ENCODE assay signal across 8 cellular contexts in the genomic region with DNA sequence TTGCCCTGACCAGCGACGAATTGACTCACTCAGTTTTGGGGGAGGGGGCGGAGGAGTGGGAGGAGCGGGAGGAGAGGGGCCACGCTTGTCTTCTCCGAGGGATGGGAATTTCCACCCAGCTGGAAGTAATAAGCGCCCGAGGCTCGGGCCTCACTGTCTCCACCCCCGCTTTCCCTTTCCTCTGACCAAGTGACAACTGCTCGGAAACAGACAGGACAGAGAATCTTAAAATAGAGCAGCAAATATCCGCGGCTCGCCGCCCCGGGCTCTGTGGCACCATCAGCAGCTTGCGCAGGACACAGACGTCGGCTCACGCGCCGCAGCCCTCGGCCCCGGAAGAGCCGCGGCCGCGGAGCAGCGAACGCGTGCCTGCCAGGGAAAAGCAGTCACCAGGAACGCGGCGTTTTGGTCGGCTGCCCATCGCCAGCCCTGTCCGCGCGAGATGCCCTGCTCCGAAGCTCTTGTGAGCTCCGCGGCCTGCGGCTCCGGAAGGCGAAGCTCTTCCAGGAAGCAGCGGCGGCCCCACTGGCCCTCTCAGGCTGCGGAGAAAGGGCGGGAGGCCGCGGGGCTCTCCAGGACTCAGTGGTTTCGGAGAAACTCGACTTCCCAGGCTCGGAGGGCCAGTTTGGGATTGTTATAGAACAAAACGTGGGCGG. TPM values are rescaled to one million over a fixed set of nuclear protein-coding genes. Genes with fewer than 3 reads are reported as not detected.
A peak's percentile ranks its signal among the peaks of the same experiment; 100 is the strongest.
DNase-seq lines count a peak whose midpoint lies in the region; ATAC-seq, FAIRE-seq and TF ChIP-seq lines count a peak whose summit lies in the region.

No MANE protein-coding gene starts in this region.

- peak; percentile 14 for TF ChIP-seq POLR2A in transverse colon (IDR thresholded peaks at IDR 0.05)

- H3K27ac ChIP-seq in BLaER1 treated with 17β-estradiol and CSF1 and Interleukin-3, amounts not matched to agents 10 nM and 100 nM, result peak overlapping the region; percentile 88 to 97 (median 93)
- H3K27ac ChIP-seq in RWPE1 (peak overlapping the region; percentile 55), transverse colon (peak overlapping the region; percentile 77 to 88 (median 82))

- no peaks in the 10 kb centered on the region for H3K27me3 ChIP-seq in BLaER1 treated with 17β-estradiol and CSF1 and Interleukin-3, amounts not matched to agents 10 nM and 100 nM
- peaks cover 21% of the 10 kb centered on the region for H3K27me3 ChIP-seq in neuron (ENCODE audit: insufficient read depth, low read length)
- H3K27me3 ChIP-seq in transverse colon, result peaks cover 34% of the 10 kb centered on the region

- H2AFZ ChIP-seq in neuron (ENCODE audit: low read depth, low read length), result peak overlapping the region; percentile 82

- TF ChIP-seq EP300 in transverse colon (IDR thresholded peaks at IDR 0.05; ENCODE audit: low read depth), result no peak

- H3K9ac ChIP-seq in BLaER1 treated with 17β-estradiol and CSF1 and Interleukin-3, amounts not matched to agents 10 nM and 100 nM, result peak overlapping the region; percentile 79 to 90 (median 86)

- CTCF ChIA-PET in RWPE1 (lab: Yijun Ruan, JAX), result interaction anchor here (0.6 kb wide), 1 partner anchor 187 kb away, joined by 4 read pairs; no protein-coding TSS in a partner anchor
- CTCF ChIA-PET in activated naive CD4-positive, alpha-beta T cell treated with anti-CD3 and anti-CD28 coated beads for 36 hours (lab: Charles Lee), result interaction anchor here (1.1 to 4.1 kb wide), 10 partner anchors 9 to 172 kb away, joined by 3 to 40 read pairs (median 4); partner anchors contain the start of gene RGS16

- intact Hi-C loops in activated naive CD4-positive, alpha-beta T cell treated with anti-CD3 and anti-CD28 coated beads for 36 hours (cut with micrococcal nuclease), result loop anchor here (1.0 to 5.0 kb wide), 4 partner anchors 11 to 857 kb away; partner anchors contain the start of genes RGS16 and SMG7
- intact Hi-C loops in transverse colon (cut with DNase I; ENCODE audit: low total_unique reads), result no loop called here

- no peak for TF ChIP-seq CTCF in RWPE1 (conservative IDR thresholded peaks at IDR 0.05; ENCODE audit: low read depth)
- TF ChIP-seq CTCF in transverse colon (IDR thresholded peaks at IDR 0.05), result no peak

- H3K4me1 Mint-ChIP-seq in activated naive CD4-positive, alpha-beta T cell treated with anti-CD3 and anti-CD28 coated beads for 36 hours (ENCODE audit: low read depth), result peaks cover 56% of the 10 kb centered on the region

- no peaks in the 10 kb centered on the region for H3K36me3 Mint-ChIP-seq in activated naive CD4-positive, alpha-beta T cell treated with anti-CD3 and anti-CD28 coated beads for 36 hours (ENCODE audit: low read depth)

- WGBS in transverse colon (ENCODE audit: low coverage in 1 of 2), 2 donors, result 0% methylated on average over 5 to 38 of the region's 56 CpGs

- H3K4me3 Mint-ChIP-seq in activated naive CD4-positive, alpha-beta T cell treated with anti-CD3 and anti-CD28 coated beads for 36 hours, result peak overlapping the region; percentile 73

- in situ Hi-C loops in transverse colon (cut with MboI; ENCODE audit: low pct_ligation_motif_present in 1 of 4, low pct_unique_long_range_greater_than_20kb in 1 of 4, low sequenced_read_pairs in 3 of 4), result no loop called here

- H3K27me3 Mint-ChIP-seq in activated naive CD4-positive, alpha-beta T cell treated with anti-CD3 and anti-CD28 coated beads for 36 hours (ENCODE audit: low read depth), result peaks cover 5% of the 10 kb centered on the region

- H3K9me3 Mint-ChIP-seq in activated naive CD4-positive, alpha-beta T cell treated with anti-CD3 and anti-CD28 coated beads for 36 hours, result no peaks in the 10 kb centered on the region

- H4K20me1 ChIP-seq in BLaER1 treated with 17β-estradiol and CSF1 and Interleukin-3, amounts not matched to agents 10 nM and 100 nM, result no peaks in the 10 kb centered on the region

- H3K4me2 ChIP-seq in BLaER1 treated with 17β-estradiol and CSF1 and Interleukin-3, amounts not matched to agents 10 nM and 100 nM, result peak overlapping the region; percentile 85 to 98 (median 91)

- peaks cover 82 to 92% (median 90%) of the 10 kb centered on the region in 10 experiments for H3K4me1 ChIP-seq in BLaER1 treated with 17β-estradiol and CSF1 and Interleukin-3, amounts not matched to agents 10 nM and 100 nM
- peaks cover 44% of the 10 kb centered on the region for H3K4me1 ChIP-seq in neuron (ENCODE audit: insufficient read depth, low read length)
- H3K4me1 ChIP-seq in transverse colon, result peaks cover 0 to 34% (median 24%) of the 10 kb centered on the region in 4 donors

- H3K9me3 ChIP-seq in BLaER1 treated with 17β-estradiol and CSF1 and Interleukin-3, amounts not matched to agents 10 nM and 100 nM (replicated peaks in 1 of 11), result peaks cover 0 to under 1% (median 0%) of the 10 kb centered on the region in 11 experiments; a peak in 3 of 22 replicates
- H3K9me3 ChIP-seq in neuron (ENCODE audit: low read length) (no peaks in the 10 kb centered on the region), transverse colon (no peaks in the 10 kb centered on the region)

- FAIRE-seq in frontal cortex (lab: Jason Lieb, UNC), result no peak

- no peaks in the 10 kb centered on the region for H3K36me3 ChIP-seq in BLaER1 treated with 17β-estradiol and CSF1 and Interleukin-3, amounts not matched to agents 10 nM and 100 nM
- no peaks in the 10 kb centered on the region for H3K36me3 ChIP-seq in neuron (ENCODE audit: insufficient read depth, low read length)
- no peaks in the 10 kb centered on the region for H3K36me3 ChIP-seq in transverse colon

- H3K27ac Mint-ChIP-seq in activated naive CD4-positive, alpha-beta T cell treated with anti-CD3 and anti-CD28 coated beads for 36 hours, result peak overlapping the region; percentile 84

- POLR2A ChIA-PET in RWPE1 (lab: Yijun Ruan, JAX; ENCODE audit: low non-redundant PET), result no interaction called here

- ATAC-seq in GM19324 (IDR thresholded peaks at IDR 0.05; ENCODE audit: low FRiP score, unreplicated experiment) (peak; percentile 56), HG03521 (IDR thresholded peaks at IDR 0.05; ENCODE audit: unreplicated experiment) (peak; percentile 35)

- peak overlapping the region; percentile 40 to 68 (median 56) for H3K4me3 ChIP-seq in BLaER1 treated with 17β-estradiol and CSF1 and Interleukin-3, amounts not matched to agents 10 nM and 100 nM
- H3K4me3 ChIP-seq in neuron (ENCODE audit: low read length) (peak overlapping the region; percentile 55), transverse colon (peak overlapping the region; percentile 27 to 52 (median 35))

- DNase-seq in RWPE1 (ENCODE audit: low spot score), result peak; percentile 39
- peak; percentile 72 for DNase-seq in activated naive CD4-positive, alpha-beta T cell treated with anti-CD3 and anti-CD28 coated beads for 36 hours
- peak; percentile 47 to 77 for DNase-seq in frontal cortex (ENCODE audit: low spot score in 2 of 2)
- peak; percentile 72 for DNase-seq in transverse colon

RNA-seq across cellular contexts. Expression of gene RGS16, which starts 10.7 kb away (rescaled TPM):
- total RNA-seq in activated naive CD4-positive, alpha-beta T cell treated with anti-CD3 and anti-CD28 coated beads for 36 hours, result 10 to 100 TPM; 35.3 to 37.3 TPM
- total RNA-seq in frontal cortex, result 1.6 TPM
- total RNA-seq in transverse colon, result 1 to 10 TPM in 2 of 4 donors, under 1 TPM in 1, not detected in 1; 0.82 to 3.0 (median 1.7) TPM

RNA-seq across cellular contexts. Expression of gene RNASEL, which starts 25.9 kb away (rescaled TPM):
- 1 to 10 TPM; 2.5 TPM for total RNA-seq in activated naive CD4-positive, alpha-beta T cell treated with anti-CD3 and anti-CD28 coated beads for 36 hours
- 4.1 TPM for total RNA-seq in frontal cortex
- total RNA-seq in transverse colon, result 10 to 100 TPM in 3 of 4 donors, 1 to 10 TPM in 1; 9.0 to 19.9 (median 15.4) TPM

Comparison
In these comparisons a context has a peak if more than half of its experiments do, and no peak if none do; other contexts are left out.
1. Peak in every context shown above with its lines: DNase-seq, ATAC-seq, H3K4me3 ChIP-seq and H3K27ac ChIP-seq.
2. RNA of gene RGS16, which starts 10.7 kb away (total RNA-seq): 35.3 to 37.3 TPM in activated naive CD4-positive, alpha-beta T cell treated with anti-CD3 and anti-CD28 coated beads for 36 hours; 0.82 to 3.0 TPM in transverse colon and 1.6 TPM in frontal cortex (single experiment); every median in the first group is over 4 times any median in the second.